8 cellular contexts compared by ENCODE assay signal in genomic region chr3:171459130-171459941, GRCh38. TPM values are rescaled to one million over a fixed set of nuclear protein-coding genes. Genes with fewer than 3 reads are reported as not detected.
DNase-seq lines count a peak whose midpoint lies in the region; ATAC-seq and TF ChIP-seq lines count a peak whose summit lies in the region.

No MANE protein-coding gene starts in this region.

- H3K4me3 ChIP-seq in HUES64 (ENCODE audit: low read length) (peak overlapping the region; percentile 87), iPS-11a (ENCODE audit: low read depth, low read length) (peak overlapping the region; percentile 82), gastrocnemius medialis (peak overlapping the region; percentile 68 to 88 (median 78))

- no peak for TF ChIP-seq CTCF in C4-2B (conservative IDR thresholded peaks at IDR 0.05)
- no peak for TF ChIP-seq CTCF in gastrocnemius medialis (IDR thresholded peaks at IDR 0.05 in 4 of 5, conservative IDR thresholded peaks at IDR 0.05 in 1 of 5)

- H3K9me3 ChIP-seq in HUES64 (ENCODE audit: insufficient read depth, low read depth, low read length): no peaks in the 10 kb centered on the region
- H3K9me3 ChIP-seq in gastrocnemius medialis: no peaks in the 10 kb centered on the region

- under 1% methylated on average over 34 of the region's 36 CpGs for WGBS in HUES64

- H3K4me1 ChIP-seq in HUES64 (ENCODE audit: insufficient read depth, low read length) (peaks cover 39% of the 10 kb centered on the region), gastrocnemius medialis (peaks cover 37 to 50% of the 10 kb centered on the region in 2 donors)

- DNase-seq in T-helper 1 cell (peak; percentile 35 to 60 (median 52)), astrocyte of the hippocampus (ENCODE audit: low read depth, low spot score) (peak; percentile 65), gastrocnemius medialis (peak; percentile 28 to 66), SHP77 treated with DMSO at 0.1 percent for 48 hours (lab: John Stamatoyannopoulos, UW) (no peak), posterior vena cava (ENCODE audit: low spot score) (no peak)

- intact Hi-C loops in gastrocnemius medialis (cut with DNase I; ENCODE audit: low total_unique reads) (loop anchor here (5.0 to 10.0 kb wide), 2 partner anchors 127 to 1105 kb away; partner anchors contain the start of gene SKIL), posterior vena cava (cut with DNase I) (no loop called here)

- H3K36me3 ChIP-seq in HUES64 (ENCODE audit: insufficient read depth, low read length) (no peaks in the 10 kb centered on the region), gastrocnemius medialis (no peaks in the 10 kb centered on the region)

- in situ Hi-C loops in gastrocnemius medialis (cut with MboI; ENCODE audit: low sequenced_read_pairs in 4 of 4): loop anchor here in 3 of 4 donors (5.0 to 25.0 kb wide), 2 partner anchors 272 kb away; no protein-coding TSS in a partner anchor

- H3K27ac ChIP-seq in C4-2B (peak overlapping the region; percentile 44), HUES64 (ENCODE audit: low read depth, low read length) (0 out of 2 replicates have a peak overlapping the region, but pooled peaks have one; percentile 2), gastrocnemius medialis (peak overlapping the region; percentile 85 to 93 (median 92))

- TF ChIP-seq POLR2A in gastrocnemius medialis (IDR thresholded peaks at IDR 0.05): peak in 1 of 2 donors; percentile 10

- peak; percentile 48 to 53 for ATAC-seq in gastrocnemius medialis

- peak overlapping the region; percentile 54; the same call in 1 of the 2 replicates for H3K9ac ChIP-seq in HUES64 (ENCODE audit: low read depth, low read length)

- H3K27me3 ChIP-seq in HUES64 (ENCODE audit: insufficient read depth, low read length) (peaks cover 44% of the 10 kb centered on the region), gastrocnemius medialis (no peaks in the 10 kb centered on the region)

RNA-seq across cellular contexts. Expression of gene TNIK, which starts 0.9 kb away (rescaled TPM):
- polyA plus RNA-seq in HUES64 (2013, experiment 1 of 2): 30.8 TPM
- polyA plus RNA-seq in HUES64 (2013, experiment 2 of 2): 32.2 TPM
- 10 to 100 TPM in 2 of 4 donors, 1 to 10 TPM in 2; 5.2 to 19.7 (median 10.6) TPM for total RNA-seq in gastrocnemius medialis
- total RNA-seq in posterior vena cava: 10 to 100 TPM; 16.5 to 20.3 TPM

Comparison
In these comparisons a context has a peak if more than half of its experiments do, and no peak if none do; other contexts are left out.
1. H3K27ac ChIP-seq: peak in every context shown above with its lines; median percentile 92 in gastrocnemius medialis; 44 in C4-2B; 2 in HUES64.
2. DNase-seq: peak in T-helper 1 cell (5 of 5), astrocyte of the hippocampus (single experiment) and gastrocnemius medialis (2 of 2); none in SHP77 treated with DMSO at 0.1 percent for 48 hours (single experiment) and posterior vena cava (single experiment).
3. Peak in every context shown above with its lines, with median percentiles within 50 percentile points of each other: H3K4me3 ChIP-seq.